In the genomic region with DNA sequence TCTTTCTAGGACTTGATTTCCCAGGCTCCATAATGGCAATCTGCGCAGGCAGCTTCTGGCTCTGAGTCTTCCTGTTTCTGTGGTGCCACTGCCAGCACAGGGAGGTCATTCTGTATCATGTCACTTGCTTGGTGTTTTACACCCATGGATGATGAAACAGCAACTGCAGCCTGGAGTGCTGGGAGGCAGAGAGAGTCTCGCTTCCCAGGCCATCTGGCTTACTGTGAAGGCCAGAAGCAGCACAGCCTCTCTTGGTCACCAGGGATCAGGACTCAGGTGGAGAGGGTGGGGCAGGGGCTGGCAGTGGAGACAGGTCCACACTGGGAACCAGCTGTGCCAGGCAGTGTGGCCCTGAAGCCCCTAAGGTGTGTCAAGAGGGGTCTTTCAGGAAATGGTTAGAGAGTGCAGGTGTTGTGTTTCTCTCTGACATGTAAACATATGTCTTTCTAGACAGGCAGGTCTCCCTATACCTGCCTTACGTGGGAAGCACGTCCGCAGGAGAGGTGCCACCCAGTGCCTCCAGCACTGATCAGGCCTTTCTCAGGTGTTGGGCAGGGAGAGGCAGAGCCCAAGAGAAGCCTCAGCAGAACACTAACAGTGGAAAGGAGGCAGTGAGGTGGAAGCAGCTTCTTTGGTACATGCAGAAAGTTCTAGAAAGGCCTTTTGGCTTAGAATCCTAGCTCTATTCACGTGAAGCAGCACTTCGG, we compare ENCODE assay signal across 18 cellular contexts.
"Had no signal": no experiment of that assay in that cellular context is flagged by ENCODE, and none has a peak within 500 bp of the region (broad histone marks: within the 10 kb centered on the region; RNA-seq: fewer than 3 reads in every experiment).

No MANE protein-coding gene starts in this region.

- H3K27ac ChIP-seq: dorsolateral prefrontal cortex, right lobe of liver, testis had no signal

- FAIRE-seq: endometrium had no signal

- ATAC-seq: activated naive CD4-positive, alpha-beta T cell treated with anti-CD3 and anti-CD28 coated beads, Interleukin-2, amount 50 U/mL, for 72 hours; activated T-cell treated with anti-CD3 and anti-CD28 coated beads, Interleukin-2, amount 50 U/mL, for 4 hours; esophagus mucosa; naive thymus-derived CD8-positive, alpha-beta T cell; right lobe of liver had no signal

- H3K9me3 Mint-ChIP-seq: activated CD4-positive, alpha-beta memory T cell treated with anti-CD3 and anti-CD28 coated beads for 36 hours; activated naive CD4-positive, alpha-beta T cell treated with anti-CD3 and anti-CD28 coated beads, Interleukin-2, amount 50 U/mL, for 72 hours; activated T-cell treated with anti-CD3 and anti-CD28 coated beads, Interleukin-2, amount 50 U/mL, for 4 hours; stimulated activated naive CD8-positive, alpha-beta T cell treated with anti-CD3 and anti-CD28 coated beads, Interleukin-15, Interleukin-2, amounts not matched to agents 100 ng/mL and 50 ng/mL, for 24 hours; T-helper 2 cell treated with Interferon-gamma antibody and Interleukin-4, amounts not matched to agents 5 μg/mL and 100 μg/mL, for 36 hours had no signal

- H3K27ac Mint-ChIP-seq: activated CD4-positive, alpha-beta memory T cell treated with anti-CD3 and anti-CD28 coated beads for 36 hours; activated naive CD4-positive, alpha-beta T cell treated with anti-CD3 and anti-CD28 coated beads, Interleukin-2, amount 50 U/mL, for 72 hours; brain; progenitor cell of endocrine pancreas; stimulated activated naive CD8-positive, alpha-beta T cell treated with anti-CD3 and anti-CD28 coated beads, Interleukin-15, Interleukin-2, amounts not matched to agents 100 ng/mL and 50 ng/mL, for 24 hours; T-helper 2 cell treated with Interferon-gamma antibody and Interleukin-4, amounts not matched to agents 5 μg/mL and 100 μg/mL, for 36 hours had no signal

- H3K4me1 ChIP-seq: testis had no signal

- DNase-seq: activated CD4-positive, alpha-beta memory T cell treated with anti-CD3 and anti-CD28 coated beads for 36 hours; activated CD4-positive, CD25-positive, alpha-beta regulatory T cell treated with anti-CD3 and anti-CD28 coated beads, Interleukin-2, amount 50 U/mL, for 72 hours; activated effector memory CD4-positive, alpha-beta T cell treated with anti-CD3 and anti-CD28 coated beads, Interleukin-2, amount 50 U/mL, for 16 hours; activated T-cell treated with anti-CD3 and anti-CD28 coated beads, Interleukin-2, amount 50 U/mL, for 4 hours; amniotic stem cell; right lobe of liver; stimulated activated CD4-positive, alpha-beta T cell treated with anti-CD3 and anti-CD28 coated beads, Interleukin-2, amount 100 ng/mL, for 48 hours; testis had no signal

- H3K9me3 ChIP-seq: right lobe of liver, testis had no signal

- H3K27me3 ChIP-seq: testis had no signal

- H3K4me3 Mint-ChIP-seq: activated CD4-positive, alpha-beta memory T cell treated with anti-CD3 and anti-CD28 coated beads for 36 hours; activated T-cell treated with anti-CD3 and anti-CD28 coated beads, Interleukin-2, amount 50 U/mL, for 4 hours; naive thymus-derived CD8-positive, alpha-beta T cell; stimulated activated naive CD8-positive, alpha-beta T cell treated with anti-CD3 and anti-CD28 coated beads, Interleukin-15, Interleukin-2, amounts not matched to agents 100 ng/mL and 50 ng/mL, for 24 hours; T-helper 2 cell treated with Interferon-gamma antibody and Interleukin-4, amounts not matched to agents 5 μg/mL and 100 μg/mL, for 36 hours had no signal

- H3K36me3 ChIP-seq: right lobe of liver had no signal

- H3K4me3 ChIP-seq: dorsolateral prefrontal cortex, lung, right lobe of liver, testis had no signal

- H3K36me3 Mint-ChIP-seq: activated CD4-positive, alpha-beta memory T cell treated with anti-CD3 and anti-CD28 coated beads for 36 hours; activated naive CD4-positive, alpha-beta T cell treated with anti-CD3 and anti-CD28 coated beads, Interleukin-2, amount 50 U/mL, for 72 hours; brain; naive thymus-derived CD8-positive, alpha-beta T cell had no signal
